In genomic region chr5:158820891-158821290, GRCh38 we compare ENCODE assay signal across 12 cellular contexts.
DNase-seq lines count a peak whose midpoint lies in the region; ATAC-seq and TF ChIP-seq lines count a peak whose summit lies in the region.
"Had no signal": no experiment of that assay in that cellular context is flagged by ENCODE, and none has a peak within 500 bp of the region (broad histone marks: within the 10 kb centered on the region; RNA-seq: fewer than 3 reads in every experiment).

No MANE protein-coding gene starts in this region.

- H3K27ac Mint-ChIP-seq in activated naive CD8-positive, alpha-beta T cell treated with anti-CD3 and anti-CD28 coated beads, Interleukin-2, amount 50 U/mL, for 24 hours: peak overlapping the region; percentile 78
- H3K27ac Mint-ChIP-seq: CD8-positive, alpha-beta T cell; HFFc6 had no signal

- no peaks in the 10 kb centered on the region for H3K36me3 ChIP-seq in MG63

- peaks cover 60% of the 10 kb centered on the region for H3K4me1 Mint-ChIP-seq in activated naive CD8-positive, alpha-beta T cell treated with anti-CD3 and anti-CD28 coated beads, Interleukin-2, amount 50 U/mL, for 24 hours

- no peak overlapping the region for H3K4me3 Mint-ChIP-seq in activated naive CD8-positive, alpha-beta T cell treated with anti-CD3 and anti-CD28 coated beads, Interleukin-2, amount 50 U/mL, for 24 hours
- H3K4me3 Mint-ChIP-seq: CD8-positive, alpha-beta T cell; HFFc6 had no signal

- DNase-seq in GM12865 (ENCODE audit: low read depth): peak; percentile 66
- DNase-seq in activated naive CD8-positive, alpha-beta T cell treated with anti-CD3 and anti-CD28 coated beads, Interleukin-2, amount 50 U/mL, for 24 hours: peak; percentile 9
- DNase-seq in foreskin keratinocyte: no peak
- DNase-seq in MG63: no peak
- no peak for DNase-seq in cortex of kidney (lab: John Stamatoyannopoulos, UW)
- DNase-seq: activated CD4-positive, alpha-beta T cell treated with anti-CD3 and anti-CD28 coated beads, Interleukin-2, amount 50 U/mL, for 4 hours; CD8-positive, alpha-beta T cell; HFFc6 had no signal

- no peaks in the 10 kb centered on the region for H3K4me1 ChIP-seq in foreskin keratinocyte

- peaks cover 8% of the 10 kb centered on the region for H3K9me3 Mint-ChIP-seq in activated naive CD8-positive, alpha-beta T cell treated with anti-CD3 and anti-CD28 coated beads, Interleukin-2, amount 50 U/mL, for 24 hours

- TF ChIP-seq CTCF in GM12865 (IDR thresholded peaks at IDR 0.05; ENCODE audit: insufficient read depth, low read depth, low read length, missing control alignments) (no peak), foreskin keratinocyte (conservative IDR thresholded peaks at IDR 0.05) (no peak)

- H3K36me3 Mint-ChIP-seq in activated naive CD8-positive, alpha-beta T cell treated with anti-CD3 and anti-CD28 coated beads, Interleukin-2, amount 50 U/mL, for 24 hours (ENCODE audit: low read depth): peaks cover 1% of the 10 kb centered on the region
- H3K36me3 Mint-ChIP-seq: CD8-positive, alpha-beta T cell had no signal

- no peaks in the 10 kb centered on the region for H3K27me3 Mint-ChIP-seq in activated naive CD8-positive, alpha-beta T cell treated with anti-CD3 and anti-CD28 coated beads, Interleukin-2, amount 50 U/mL, for 24 hours

- ATAC-seq in GM19463 (IDR thresholded peaks at IDR 0.05; ENCODE audit: unreplicated experiment) (peak; percentile 39), HG03064 (IDR thresholded peaks at IDR 0.05; ENCODE audit: low read depth, unreplicated experiment) (peak; percentile 51), HG03439 (IDR thresholded peaks at IDR 0.05; ENCODE audit: unreplicated experiment) (no peak), foreskin keratinocyte (no peak)
- no peak for ATAC-seq in activated naive CD8-positive, alpha-beta T cell treated with anti-CD3 and anti-CD28 coated beads, Interleukin-2, amount 50 U/mL, for 24 hours
- ATAC-seq: CD8-positive, alpha-beta T cell had no signal

- H3K27me3 ChIP-seq in foreskin keratinocyte: no peaks in the 10 kb centered on the region
- no peaks in the 10 kb centered on the region for H3K27me3 ChIP-seq in MG63

- H3K4me3 ChIP-seq in GM12865 (ENCODE audit: low read depth, low read length): peak overlapping the region; percentile 22
- no peak overlapping the region for H3K4me3 ChIP-seq in MG63

- H3K27ac ChIP-seq in foreskin keratinocyte: no peak overlapping the region
- H3K27ac ChIP-seq: KMS-11 had no signal

- H3K9me3 ChIP-seq in MG63: peaks cover 6% of the 10 kb centered on the region

Comparison
In these comparisons a context has a peak if more than half of its experiments do, and no peak if none do; other contexts are left out.
1. DNase-seq: peak in GM12865 (single experiment) and activated naive CD8-positive, alpha-beta T cell treated with anti-CD3 and anti-CD28 coated beads, Interleukin-2, amount 50 U/mL, for 24 hours (single experiment); none in foreskin keratinocyte (0 of 2), MG63 (single experiment) and cortex of kidney (single experiment).
2. ATAC-seq: peak in GM19463 (single experiment) and HG03064 (single experiment); none in activated naive CD8-positive, alpha-beta T cell treated with anti-CD3 and anti-CD28 coated beads, Interleukin-2, amount 50 U/mL, for 24 hours (single experiment), HG03439 (single experiment) and foreskin keratinocyte (single experiment).